ENCODE assay signal across 8 cellular contexts in the genomic region with DNA sequence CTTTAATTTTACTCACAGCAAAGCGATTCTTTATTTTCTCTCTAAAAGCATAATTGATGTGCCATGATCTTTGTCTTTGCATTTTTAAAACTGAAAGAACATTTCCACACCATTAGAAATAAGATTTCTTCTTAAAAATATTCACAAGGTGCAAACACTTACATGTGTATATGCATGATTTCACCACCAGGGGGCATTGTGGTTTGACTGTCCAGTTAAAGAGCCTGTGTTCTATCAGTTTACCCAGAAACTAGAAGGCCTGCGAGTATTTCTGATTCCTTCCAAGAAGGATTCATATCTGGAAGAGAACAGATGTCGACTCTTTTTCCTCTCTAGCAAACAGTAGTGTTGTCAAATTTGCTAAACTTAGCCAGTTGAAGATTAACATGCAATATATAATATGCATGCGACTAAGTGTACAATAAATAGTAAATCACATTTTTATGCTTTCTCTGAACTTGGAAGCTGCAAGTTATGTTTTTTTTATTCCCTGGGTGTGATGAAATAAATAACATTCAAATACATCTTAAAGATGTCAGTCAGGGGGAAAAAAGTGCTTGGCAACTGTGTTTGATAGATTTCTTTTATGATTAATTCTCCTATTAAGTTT.
DNase-seq lines count a peak whose midpoint lies in the region; ATAC-seq and TF ChIP-seq lines count a peak whose summit lies in the region.

No MANE protein-coding gene starts in this region.

- peaks cover 44% of the 10 kb centered on the region for H3K9me3 Mint-ChIP-seq in HFFc6
- H3K9me3 Mint-ChIP-seq in stimulated activated effector memory CD8-positive, alpha-beta T cell treated with anti-CD3 and anti-CD28 coated beads, Interleukin-12 subunit alpha, Interleukin-12 subunit beta, amount 100 ng/mL, for 72 hours, result no peaks in the 10 kb centered on the region

- peak; percentile 75 for DNase-seq in DMS53 (lab: John Stamatoyannopoulos, UW)
- no peak for DNase-seq in HFFc6
- peak; percentile 50 to 75 for DNase-seq in SHP77 (lab: John Stamatoyannopoulos, UW)
- DNase-seq in brain microvascular endothelial cell, result peak; percentile 65
- DNase-seq in kidney glomerular epithelial cell (lab: John Stamatoyannopoulos, UW), result peak; percentile 36
- peak; percentile 43 to 63 for DNase-seq in stimulated activated effector memory CD8-positive, alpha-beta T cell treated with anti-CD3 and anti-CD28 coated beads, Interleukin-12 subunit alpha, Interleukin-12 subunit beta, amount 100 ng/mL, for 72 hours (ENCODE audit: low spot score in 2 of 2)

- H3K27ac Mint-ChIP-seq in HFFc6, result no peak overlapping the region
- no peak overlapping the region for H3K27ac Mint-ChIP-seq in stimulated activated effector memory CD8-positive, alpha-beta T cell treated with anti-CD3 and anti-CD28 coated beads, Interleukin-12 subunit alpha, Interleukin-12 subunit beta, amount 100 ng/mL, for 72 hours

- H3K36me3 ChIP-seq in brain microvascular endothelial cell (replicated peaks), result no peaks in the 10 kb centered on the region

- H3K4me1 Mint-ChIP-seq in HFFc6 (ENCODE audit: low read depth), result no peaks in the 10 kb centered on the region
- no peaks in the 10 kb centered on the region for H3K4me1 Mint-ChIP-seq in stimulated activated effector memory CD8-positive, alpha-beta T cell treated with anti-CD3 and anti-CD28 coated beads, Interleukin-12 subunit alpha, Interleukin-12 subunit beta, amount 100 ng/mL, for 72 hours

- H3K27me3 Mint-ChIP-seq in HFFc6 (ENCODE audit: insufficient read depth), result no peaks in the 10 kb centered on the region

- in situ Hi-C loops in brain microvascular endothelial cell (cut with HindIII; ENCODE audit: low pct_ligation_motif_present, low sequenced_read_pairs), result no loop called here

- no peak for ATAC-seq in stimulated activated effector memory CD8-positive, alpha-beta T cell treated with anti-CD3 and anti-CD28 coated beads, Interleukin-12 subunit alpha, Interleukin-12 subunit beta, amount 100 ng/mL, for 72 hours
- ATAC-seq in GM18517 (IDR thresholded peaks at IDR 0.05; ENCODE audit: unreplicated experiment) (no peak), HG02840 (IDR thresholded peaks at IDR 0.05; ENCODE audit: low FRiP score, unreplicated experiment) (no peak)

- TF ChIP-seq CTCF in HFFc6 (IDR thresholded peaks at IDR 0.05) (peak; percentile 78), brain microvascular endothelial cell (IDR thresholded peaks at IDR 0.05; ENCODE audit: low read depth, low read length, missing control alignments) (peak; percentile 53)

- no peak overlapping the region for H3K4me3 Mint-ChIP-seq in HFFc6
- no peak overlapping the region for H3K4me3 Mint-ChIP-seq in stimulated activated effector memory CD8-positive, alpha-beta T cell treated with anti-CD3 and anti-CD28 coated beads, Interleukin-12 subunit alpha, Interleukin-12 subunit beta, amount 100 ng/mL, for 72 hours

- no peak overlapping the region for H3K4me3 ChIP-seq in brain microvascular endothelial cell (ENCODE audit: low read depth, low read length)

- H3K27ac ChIP-seq in brain microvascular endothelial cell, result no peak overlapping the region

- no peaks in the 10 kb centered on the region for H3K27me3 ChIP-seq in brain microvascular endothelial cell (replicated peaks)

- H3K36me3 Mint-ChIP-seq in HFFc6 (ENCODE audit: low read depth), result no peaks in the 10 kb centered on the region
- H3K36me3 Mint-ChIP-seq in stimulated activated effector memory CD8-positive, alpha-beta T cell treated with anti-CD3 and anti-CD28 coated beads, Interleukin-12 subunit alpha, Interleukin-12 subunit beta, amount 100 ng/mL, for 72 hours, result no peaks in the 10 kb centered on the region
